21 cellular contexts compared by ENCODE assay signal in genomic region chr14:33052899-33053400, GRCh38.
DNase-seq lines count a peak whose midpoint lies in the region.
"Had no signal": no experiment of that assay in that cellular context is flagged by ENCODE, and none has a peak within 500 bp of the region (broad histone marks: within the 10 kb centered on the region; RNA-seq: fewer than 3 reads in every experiment).

No MANE protein-coding gene starts in this region.

- H3K27ac ChIP-seq in effector memory CD4-positive, alpha-beta T cell (ENCODE audit: insufficient read depth, low read length, poor library complexity, severe bottlenecking), result no peak overlapping the region
- H3K27ac ChIP-seq: dorsolateral prefrontal cortex, ovary, thyroid gland had no signal

- no peak overlapping the region for H3K4me3 ChIP-seq in effector memory CD4-positive, alpha-beta T cell (ENCODE audit: insufficient read depth, low read depth, low read length, poor library complexity, severe bottlenecking)
- H3K4me3 ChIP-seq: dorsolateral prefrontal cortex, MG63, ovary, thyroid gland had no signal

- no peaks in the 10 kb centered on the region for H3K36me3 ChIP-seq in effector memory CD4-positive, alpha-beta T cell (ENCODE audit: control insufficient read depth, insufficient read depth, low read length)
- H3K36me3 ChIP-seq: MG63, ovary, thyroid gland had no signal

- H3K9me3 ChIP-seq in effector memory CD4-positive, alpha-beta T cell (ENCODE audit: control insufficient read depth, low read length), result no peaks in the 10 kb centered on the region
- H3K9me3 ChIP-seq: MG63, ovary, thyroid gland had no signal

- no peaks in the 10 kb centered on the region for H3K4me1 ChIP-seq in effector memory CD4-positive, alpha-beta T cell (ENCODE audit: control insufficient read depth, insufficient read depth, low read length, poor library complexity, severe bottlenecking)
- H3K4me1 ChIP-seq: thyroid gland had no signal

- no peaks in the 10 kb centered on the region for H3K27me3 ChIP-seq in effector memory CD4-positive, alpha-beta T cell (replicated peaks; ENCODE audit: control insufficient read depth, insufficient read depth, low read length, poor library complexity, severe bottlenecking)
- H3K27me3 ChIP-seq: dorsolateral prefrontal cortex, MG63, ovary, thyroid gland had no signal

- peak; percentile 72 for DNase-seq in NCI-H2107 treated with DMSO at 0.1 percent for 48 hours (lab: John Stamatoyannopoulos, UW; ENCODE audit: unreplicated experiment)
- DNase-seq in NCI-H2107 (lab: John Stamatoyannopoulos, UW), result no peak
- peak; percentile 98 for DNase-seq in NCI-H2081 treated with DMSO at 0.1 percent for 48 hours (lab: John Stamatoyannopoulos, UW)
- peak; percentile 80 for DNase-seq in NCI-H748 treated with DMSO at 0.1 percent for 48 hours (lab: John Stamatoyannopoulos, UW)
- DNase-seq in SIG-M5 treated with dmso at 0.1 percent for 504 hours (lab: John Stamatoyannopoulos, UW; ENCODE audit: unreplicated experiment), result no peak
- DNase-seq in effector memory CD4-positive, alpha-beta T cell, result no peak
- DNase-seq in 8988T, result no peak
- DNase-seq in DMS79 treated with DMSO at 0.1 percent for 48 hours (lab: John Stamatoyannopoulos, UW), result no peak
- DNase-seq: activated CD4-positive, alpha-beta T cell treated with anti-CD3 and anti-CD28 coated beads, Interleukin-2, amount 50 U/mL, for 48 hours; activated effector memory CD4-positive, alpha-beta T cell treated with anti-CD3 and anti-CD28 coated beads, Interleukin-2, amount 50 U/mL, for 16 hours; Calu3; dorsolateral prefrontal cortex; HCEC 1CT; MG63; natural killer cell; NCI-H226; ovary; right cardiac atrium; RPMI8226; stimulated activated CD4-positive, alpha-beta T cell treated with anti-CD3 and anti-CD28 coated beads, Interleukin-12 subunit alpha, Interleukin-12 subunit beta, amount 100 ng/mL, for 4 hours; thyroid gland had no signal

Comparison
In these comparisons a context has a peak if more than half of its experiments do, and no peak if none do; other contexts are left out.
1. DNase-seq: peak in NCI-H2107 treated with DMSO at 0.1 percent for 48 hours (single experiment), NCI-H2081 treated with DMSO at 0.1 percent for 48 hours (single experiment) and NCI-H748 treated with DMSO at 0.1 percent for 48 hours (single experiment); none in NCI-H2107 (single experiment), SIG-M5 treated with dmso at 0.1 percent for 504 hours (single experiment), effector memory CD4-positive, alpha-beta T cell (0 of 3), 8988T (single experiment) and DMS79 treated with DMSO at 0.1 percent for 48 hours (single experiment).